ENCODE assay signal across 1 cellular context in the genomic region with DNA sequence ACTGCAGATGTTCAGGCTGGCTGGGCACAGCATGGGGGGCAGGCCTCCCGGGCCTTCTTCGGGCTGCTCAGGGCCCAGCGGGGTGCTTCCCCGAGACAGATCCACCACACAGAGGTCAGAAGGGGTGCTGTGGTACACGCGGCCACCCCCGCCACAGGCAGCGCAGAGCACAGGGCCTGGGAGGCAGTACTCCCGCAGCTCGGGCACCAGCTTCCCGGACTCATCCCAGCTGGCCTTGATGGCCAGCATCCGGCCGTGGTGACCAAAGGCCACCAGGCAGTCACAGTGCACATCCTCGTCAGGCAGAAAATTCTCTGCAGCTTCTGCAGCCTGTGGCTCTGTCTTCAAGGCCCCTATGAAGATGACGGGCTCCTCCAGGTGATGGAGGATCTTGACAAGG.
TF ChIP-seq lines count a peak whose summit lies in the region.

No MANE protein-coding gene starts in this region.

TF ChIP-seq in IMR-90, 13 proteins besides CTCF, POLR2A, EP300 and RAD21:
- TF ChIP-seq NFE2L2 (IDR thresholded peaks at IDR 0.05; ENCODE audit: low read depth, low read length) (no peak), RFX5 (IDR thresholded peaks at IDR 0.05; ENCODE audit: low read depth, low read length) (no peak), CEBPB (IDR thresholded peaks at IDR 0.05; ENCODE audit: low read depth, low read length) (no peak), MAFK (IDR thresholded peaks at IDR 0.05; ENCODE audit: low read depth, low read length) (no peak), MXI1 (IDR thresholded peaks at IDR 0.05; ENCODE audit: borderline replicate concordance, low read depth, low read length) (no peak), FOS (IDR thresholded peaks at IDR 0.05; ENCODE audit: low read depth, low read length) (no peak), CHD1 (IDR thresholded peaks at IDR 0.05; ENCODE audit: low read depth, low read length) (no peak), RCOR1 (IDR thresholded peaks at IDR 0.05; ENCODE audit: insufficient replicate concordance, low read length) (no peak), MAZ (IDR thresholded peaks at IDR 0.05; ENCODE audit: borderline replicate concordance, low read depth, low read length) (no peak), SMC3 (IDR thresholded peaks at IDR 0.05; ENCODE audit: low read depth, low read length) (no peak), BHLHE40 (IDR thresholded peaks at IDR 0.05; ENCODE audit: low read depth, low read length) (no peak)
- TF ChIP-seq, protein P1, sequence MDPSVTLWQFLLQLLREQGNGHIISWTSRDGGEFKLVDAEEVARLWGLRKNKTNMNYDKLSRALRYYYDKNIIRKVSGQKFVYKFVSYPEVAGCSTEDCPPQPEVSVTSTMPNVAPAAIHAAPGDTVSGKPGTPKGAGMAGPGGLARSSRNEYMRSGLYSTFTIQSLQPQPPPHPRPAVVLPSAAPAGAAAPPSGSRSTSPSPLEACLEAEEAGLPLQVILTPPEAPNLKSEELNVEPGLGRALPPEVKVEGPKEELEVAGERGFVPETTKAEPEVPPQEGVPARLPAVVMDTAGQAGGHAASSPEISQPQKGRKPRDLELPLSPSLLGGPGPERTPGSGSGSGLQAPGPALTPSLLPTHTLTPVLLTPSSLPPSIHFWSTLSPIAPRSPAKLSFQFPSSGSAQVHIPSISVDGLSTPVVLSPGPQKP (IDR thresholded peaks at IDR 0.05; ENCODE audit: borderline replicate concordance, low read depth, low read length) = no peak
- TF ChIP-seq, protein P2, sequence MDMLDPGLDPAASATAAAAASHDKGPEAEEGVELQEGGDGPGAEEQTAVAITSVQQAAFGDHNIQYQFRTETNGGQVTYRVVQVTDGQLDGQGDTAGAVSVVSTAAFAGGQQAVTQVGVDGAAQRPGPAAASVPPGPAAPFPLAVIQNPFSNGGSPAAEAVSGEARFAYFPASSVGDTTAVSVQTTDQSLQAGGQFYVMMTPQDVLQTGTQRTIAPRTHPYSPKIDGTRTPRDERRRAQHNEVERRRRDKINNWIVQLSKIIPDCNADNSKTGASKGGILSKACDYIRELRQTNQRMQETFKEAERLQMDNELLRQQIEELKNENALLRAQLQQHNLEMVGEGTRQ (IDR thresholded peaks at IDR 0.05; ENCODE audit: low read depth, low read length) = no peak
